ENCODE assay signal across 1 cellular context in the genomic region with DNA sequence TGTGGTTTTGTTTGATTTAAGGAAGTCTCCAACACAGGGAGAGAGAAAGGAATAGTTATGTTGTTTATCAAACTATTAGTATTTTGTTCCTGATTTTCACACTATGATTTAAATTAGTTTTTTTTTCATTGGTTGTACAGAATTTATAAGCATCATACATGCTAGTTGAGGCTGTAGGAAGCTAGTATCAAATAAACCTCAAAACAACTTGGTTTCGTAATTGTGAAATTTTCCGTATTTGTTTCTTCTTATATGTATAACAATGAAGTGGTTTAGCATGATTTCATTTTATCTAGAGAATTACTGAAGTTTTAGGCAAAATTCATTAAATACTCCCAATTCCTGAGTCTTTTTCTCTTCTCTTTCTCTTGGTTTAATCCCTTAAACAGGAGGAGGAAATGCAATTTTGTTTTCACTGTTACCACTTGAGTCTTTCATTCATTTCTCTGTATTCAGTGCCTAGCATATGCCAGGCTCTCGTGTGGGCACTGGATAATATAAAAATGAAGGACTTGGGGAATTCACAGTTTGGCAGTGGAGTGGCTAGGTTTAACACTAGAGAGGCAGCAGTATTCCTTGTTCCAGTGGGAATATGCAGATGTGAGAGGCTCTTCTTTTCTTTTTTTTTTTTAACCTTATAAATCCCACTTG.
TF ChIP-seq lines count a peak whose summit lies in the region.

No MANE protein-coding gene starts in this region.

TF ChIP-seq in GM12878, 131 proteins besides CTCF, POLR2A, EP300 and RAD21:
- TF ChIP-seq TCF3 (IDR thresholded peaks at IDR 0.05; ENCODE audit: borderline replicate concordance, insufficient read depth, low read depth, low read length) (no peak), ZNF24 (IDR thresholded peaks at IDR 0.05) (no peak), PAX8 (IDR thresholded peaks at IDR 0.05) (no peak), YY1 (IDR thresholded peaks at IDR 0.05; ENCODE audit: low read depth, low read length) (no peak), POLR2AphosphoS5 (IDR thresholded peaks at IDR 0.05; ENCODE audit: low read length) (no peak), ZBED1 (IDR thresholded peaks at IDR 0.05; ENCODE audit: borderline replicate concordance) (no peak), TCF7 (IDR thresholded peaks at IDR 0.05; ENCODE audit: borderline replicate concordance) (no peak), HDAC6 (IDR thresholded peaks at IDR 0.05; ENCODE audit: unreplicated experiment) (no peak), KDM1A (IDR thresholded peaks at IDR 0.05; ENCODE audit: borderline replicate concordance) (no peak), IKZF2 (IDR thresholded peaks at IDR 0.05) (no peak), PAX5 (IDR thresholded peaks at IDR 0.05; ENCODE audit: borderline replicate concordance, low read depth, low read length) (no peak), FOS (IDR thresholded peaks at IDR 0.05; ENCODE audit: borderline replicate concordance, extremely low read depth, insufficient read length) (no peak), MTA3 (IDR thresholded peaks at IDR 0.05; ENCODE audit: borderline replicate concordance, low read length) (no peak), RB1 (IDR thresholded peaks at IDR 0.05; ENCODE audit: borderline replicate concordance) (no peak), FOXK2 (IDR thresholded peaks at IDR 0.05) (no peak)
- TF ChIP-seq, protein P1, sequence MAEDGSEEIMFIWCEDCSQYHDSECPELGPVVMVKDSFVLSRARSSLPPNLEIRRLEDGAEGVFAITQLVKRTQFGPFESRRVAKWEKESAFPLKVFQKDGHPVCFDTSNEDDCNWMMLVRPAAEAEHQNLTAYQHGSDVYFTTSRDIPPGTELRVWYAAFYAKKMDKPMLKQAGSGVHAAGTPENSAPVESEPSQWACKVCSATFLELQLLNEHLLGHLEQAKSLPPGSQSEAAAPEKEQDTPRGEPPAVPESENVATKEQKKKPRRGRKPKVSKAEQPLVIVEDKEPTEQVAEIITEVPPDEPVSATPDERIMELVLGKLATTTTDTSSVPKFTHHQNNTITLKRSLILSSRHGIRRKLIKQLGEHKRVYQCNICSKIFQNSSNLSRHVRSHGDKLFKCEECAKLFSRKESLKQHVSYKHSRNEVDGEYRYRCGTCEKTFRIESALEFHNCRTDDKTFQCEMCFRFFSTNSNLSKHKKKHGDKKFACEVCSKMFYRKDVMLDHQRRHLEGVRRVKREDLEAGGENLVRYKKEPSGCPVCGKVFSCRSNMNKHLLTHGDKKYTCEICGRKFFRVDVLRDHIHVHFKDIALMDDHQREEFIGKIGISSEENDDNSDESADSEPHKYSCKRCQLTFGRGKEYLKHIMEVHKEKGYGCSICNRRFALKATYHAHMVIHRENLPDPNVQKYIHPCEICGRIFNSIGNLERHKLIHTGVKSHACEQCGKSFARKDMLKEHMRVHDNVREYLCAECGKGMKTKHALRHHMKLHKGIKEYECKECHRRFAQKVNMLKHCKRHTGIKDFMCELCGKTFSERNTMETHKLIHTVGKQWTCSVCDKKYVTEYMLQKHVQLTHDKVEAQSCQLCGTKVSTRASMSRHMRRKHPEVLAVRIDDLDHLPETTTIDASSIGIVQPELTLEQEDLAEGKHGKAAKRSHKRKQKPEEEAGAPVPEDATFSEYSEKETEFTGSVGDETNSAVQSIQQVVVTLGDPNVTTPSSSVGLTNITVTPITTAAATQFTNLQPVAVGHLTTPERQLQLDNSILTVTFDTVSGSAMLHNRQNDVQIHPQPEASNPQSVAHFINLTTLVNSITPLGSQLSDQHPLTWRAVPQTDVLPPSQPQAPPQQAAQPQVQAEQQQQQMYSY (CRISPR knock-in tag; IDR thresholded peaks at IDR 0.05) = no peak
- TF ChIP-seq, protein P2, sequence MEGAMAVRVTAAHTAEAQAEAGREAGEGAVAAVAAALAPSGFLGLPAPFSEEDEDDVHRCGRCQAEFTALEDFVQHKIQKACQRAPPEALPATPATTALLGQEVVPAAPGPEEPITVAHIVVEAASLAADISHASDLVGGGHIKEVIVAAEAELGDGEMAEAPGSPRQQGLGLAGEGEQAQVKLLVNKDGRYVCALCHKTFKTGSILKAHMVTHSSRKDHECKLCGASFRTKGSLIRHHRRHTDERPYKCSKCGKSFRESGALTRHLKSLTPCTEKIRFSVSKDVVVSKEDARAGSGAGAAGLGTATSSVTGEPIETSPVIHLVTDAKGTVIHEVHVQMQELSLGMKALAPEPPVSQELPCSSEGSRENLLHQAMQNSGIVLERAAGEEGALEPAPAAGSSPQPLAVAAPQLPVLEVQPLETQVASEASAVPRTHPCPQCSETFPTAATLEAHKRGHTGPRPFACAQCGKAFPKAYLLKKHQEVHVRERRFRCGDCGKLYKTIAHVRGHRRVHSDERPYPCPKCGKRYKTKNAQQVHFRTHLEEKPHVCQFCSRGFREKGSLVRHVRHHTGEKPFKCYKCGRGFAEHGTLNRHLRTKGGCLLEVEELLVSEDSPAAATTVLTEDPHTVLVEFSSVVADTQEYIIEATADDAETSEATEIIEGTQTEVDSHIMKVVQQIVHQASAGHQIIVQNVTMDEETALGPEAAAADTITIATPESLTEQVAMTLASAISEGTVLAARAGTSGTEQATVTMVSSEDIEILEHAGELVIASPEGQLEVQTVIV (IDR thresholded peaks at IDR 0.05; ENCODE audit: borderline replicate concordance, partially characterized antibody) = no peak
- TF ChIP-seq, protein P3, sequence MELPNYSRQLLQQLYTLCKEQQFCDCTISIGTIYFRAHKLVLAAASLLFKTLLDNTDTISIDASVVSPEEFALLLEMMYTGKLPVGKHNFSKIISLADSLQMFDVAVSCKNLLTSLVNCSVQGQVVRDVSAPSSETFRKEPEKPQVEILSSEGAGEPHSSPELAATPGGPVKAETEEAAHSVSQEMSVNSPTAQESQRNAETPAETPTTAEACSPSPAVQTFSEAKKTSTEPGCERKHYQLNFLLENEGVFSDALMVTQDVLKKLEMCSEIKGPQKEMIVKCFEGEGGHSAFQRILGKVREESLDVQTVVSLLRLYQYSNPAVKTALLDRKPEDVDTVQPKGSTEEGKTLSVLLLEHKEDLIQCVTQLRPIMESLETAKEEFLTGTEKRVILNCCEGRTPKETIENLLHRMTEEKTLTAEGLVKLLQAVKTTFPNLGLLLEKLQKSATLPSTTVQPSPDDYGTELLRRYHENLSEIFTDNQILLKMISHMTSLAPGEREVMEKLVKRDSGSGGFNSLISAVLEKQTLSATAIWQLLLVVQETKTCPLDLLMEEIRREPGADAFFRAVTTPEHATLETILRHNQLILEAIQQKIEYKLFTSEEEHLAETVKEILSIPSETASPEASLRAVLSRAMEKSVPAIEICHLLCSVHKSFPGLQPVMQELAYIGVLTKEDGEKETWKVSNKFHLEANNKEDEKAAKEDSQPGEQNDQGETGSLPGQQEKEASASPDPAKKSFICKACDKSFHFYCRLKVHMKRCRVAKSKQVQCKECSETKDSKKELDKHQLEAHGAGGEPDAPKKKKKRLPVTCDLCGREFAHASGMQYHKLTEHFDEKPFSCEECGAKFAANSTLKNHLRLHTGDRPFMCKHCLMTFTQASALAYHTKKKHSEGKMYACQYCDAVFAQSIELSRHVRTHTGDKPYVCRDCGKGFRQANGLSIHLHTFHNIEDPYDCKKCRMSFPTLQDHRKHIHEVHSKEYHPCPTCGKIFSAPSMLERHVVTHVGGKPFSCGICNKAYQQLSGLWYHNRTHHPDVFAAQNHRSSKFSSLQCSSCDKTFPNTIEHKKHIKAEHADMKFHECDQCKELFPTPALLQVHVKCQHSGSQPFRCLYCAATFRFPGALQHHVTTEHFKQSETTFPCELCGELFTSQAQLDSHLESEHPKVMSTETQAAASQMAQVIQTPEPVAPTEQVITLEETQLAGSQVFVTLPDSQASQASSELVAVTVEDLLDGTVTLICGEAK (IDR thresholded peaks at IDR 0.05; ENCODE audit: borderline replicate concordance) = no peak
- TF ChIP-seq, protein P4, sequence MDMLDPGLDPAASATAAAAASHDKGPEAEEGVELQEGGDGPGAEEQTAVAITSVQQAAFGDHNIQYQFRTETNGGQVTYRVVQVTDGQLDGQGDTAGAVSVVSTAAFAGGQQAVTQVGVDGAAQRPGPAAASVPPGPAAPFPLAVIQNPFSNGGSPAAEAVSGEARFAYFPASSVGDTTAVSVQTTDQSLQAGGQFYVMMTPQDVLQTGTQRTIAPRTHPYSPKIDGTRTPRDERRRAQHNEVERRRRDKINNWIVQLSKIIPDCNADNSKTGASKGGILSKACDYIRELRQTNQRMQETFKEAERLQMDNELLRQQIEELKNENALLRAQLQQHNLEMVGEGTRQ (IDR thresholded peaks at IDR 0.05; ENCODE audit: borderline replicate concordance, low read depth, low read length) = no peak
